33 cellular contexts compared by ENCODE assay signal in genomic region chr20:31817461-31817860, GRCh38. TPM values are rescaled to one million over a fixed set of nuclear protein-coding genes. Genes with fewer than 3 reads are reported as not detected.
"Had no signal": no experiment of that assay in that cellular context is flagged by ENCODE, and none has a peak within 500 bp of the region (broad histone marks: within the 10 kb centered on the region; RNA-seq: fewer than 3 reads in every experiment).

No MANE protein-coding gene starts in this region.

- H3K27me3 ChIP-seq: adrenal gland, Peyer's patch had no signal

- H3K27ac ChIP-seq: adrenal gland, KMS-11, Peyer's patch, VCaP had no signal

- ATAC-seq: activated CD8-positive, alpha-beta T cell treated with anti-CD3 and anti-CD28 coated beads for 36 hours; activated naive CD4-positive, alpha-beta T cell treated with anti-CD3 and anti-CD28 coated beads, Interleukin-2, amount 50 U/mL, for 72 hours; activated T-cell treated with anti-CD3 and anti-CD28 coated beads, Interleukin-2, amount 50 U/mL, for 72 hours; activated T-helper 17 cell treated with anti-CD3 and anti-CD28 coated beads, Interleukin-2, amount 50 U/mL, for 72 hours; PC-3; Right ventricle myocardium inferior had no signal

- H3K36me3 ChIP-seq: adrenal gland, Peyer's patch had no signal

- H3K9me3 ChIP-seq: adrenal gland, Peyer's patch had no signal

- DNase-seq: activated B cell treated with CpG ODN at 0.5 μM for 24 hours; activated CD4-positive, alpha-beta T cell treated with anti-CD3 and anti-CD28 coated beads, Interleukin-2, amount 10 ng/mL, durations not matched to agents 24 days and 14 days; activated CD4-positive, alpha-beta T cell treated with anti-CD3 and anti-CD28 coated beads, Interleukin-2, amount 50 U/mL, for 4 hours; activated CD8-positive, alpha-beta T cell treated with anti-CD3 and anti-CD28 coated beads for 36 hours; activated gamma-delta T cell treated with Interleukin-2 at 50 U/mL for 16 hours; activated naive CD4-positive, alpha-beta T cell treated with anti-CD3 and anti-CD28 coated beads for 36 hours; activated T-cell treated with anti-CD3 and anti-CD28 coated beads, Interleukin-2, amount 50 U/mL, for 1 hour; activated T-cell treated with anti-CD3 and anti-CD28 coated beads, Interleukin-2, amount 50 U/mL, for 72 hours; adrenal gland; MM.1S; MV-4-11; NCI-H1092; NCI-H1436 treated with DMSO at 0.1 percent for 48 hours; NCI-H1694 treated with DMSO at 0.1 percent for 48 hours; NCI-H2029; NCI-H345; NCI-H524 treated with DMSO at 0.1 percent for 48 hours; PC-3; Peyer's patch; RPMI8226; SW 1271; T-helper 1 cell; T-helper 2 cell; T-helper 9 cell had no signal

- H3K4me3 ChIP-seq: adrenal gland, Peyer's patch had no signal

RNA-seq across cellular contexts. Expression of gene MYLK2, which starts 1.7 kb away (rescaled TPM):
- total RNA-seq: activated B cell treated with CpG ODN at 0.5 μM for 24 hours, bronchial epithelial cell had no signal

RNA-seq across cellular contexts. Expression of gene FOXS1, which starts 27.9 kb away (rescaled TPM):
- total RNA-seq: activated B cell treated with CpG ODN at 0.5 μM for 24 hours; activated CD4-positive, alpha-beta T cell treated with anti-CD3 and anti-CD28 coated beads, Interleukin-2, amount 10 ng/mL, durations not matched to agents 24 days and 14 days; activated CD8-positive, alpha-beta memory T cell treated with anti-CD3 and anti-CD28 coated beads for 36 hours; activated CD8-positive, alpha-beta T cell treated with anti-CD3 and anti-CD28 coated beads for 36 hours; activated naive CD4-positive, alpha-beta T cell treated with anti-CD3 and anti-CD28 coated beads for 36 hours; activated naive CD4-positive, alpha-beta T cell treated with anti-CD3 and anti-CD28 coated beads, Interleukin-2, amount 50 U/mL, for 72 hours; activated T-cell treated with anti-CD3 and anti-CD28 coated beads, Interleukin-2, amount 50 U/mL, for 72 hours; activated T-helper 17 cell treated with anti-CD3 and anti-CD28 coated beads, Interleukin-2, amount 50 U/mL, for 72 hours; bronchial epithelial cell; LHCN-M2; NCI-H460; PC-3; Peyer's patch had no signal

RNA-seq across cellular contexts. Expression of gene DUSP15, which starts 52.9 kb away (rescaled TPM):
- total RNA-seq: activated CD4-positive, alpha-beta T cell treated with anti-CD3 and anti-CD28 coated beads, Interleukin-2, amount 10 ng/mL, durations not matched to agents 24 days and 14 days; activated CD8-positive, alpha-beta memory T cell treated with anti-CD3 and anti-CD28 coated beads for 36 hours; activated CD8-positive, alpha-beta T cell treated with anti-CD3 and anti-CD28 coated beads for 36 hours; activated naive CD4-positive, alpha-beta T cell treated with anti-CD3 and anti-CD28 coated beads for 36 hours; activated naive CD4-positive, alpha-beta T cell treated with anti-CD3 and anti-CD28 coated beads, Interleukin-2, amount 50 U/mL, for 72 hours; activated T-cell treated with anti-CD3 and anti-CD28 coated beads, Interleukin-2, amount 50 U/mL, for 72 hours; activated T-helper 17 cell treated with anti-CD3 and anti-CD28 coated beads, Interleukin-2, amount 50 U/mL, for 72 hours; bronchial epithelial cell; NCI-H460; PC-3 had no signal

RNA-seq across cellular contexts. Expression of gene TTLL9, which starts 53.0 kb away (rescaled TPM):
- total RNA-seq: activated CD4-positive, alpha-beta T cell treated with anti-CD3 and anti-CD28 coated beads, Interleukin-2, amount 10 ng/mL, durations not matched to agents 24 days and 14 days; activated CD8-positive, alpha-beta memory T cell treated with anti-CD3 and anti-CD28 coated beads for 36 hours; activated CD8-positive, alpha-beta T cell treated with anti-CD3 and anti-CD28 coated beads for 36 hours; activated naive CD4-positive, alpha-beta T cell treated with anti-CD3 and anti-CD28 coated beads for 36 hours; activated naive CD4-positive, alpha-beta T cell treated with anti-CD3 and anti-CD28 coated beads, Interleukin-2, amount 50 U/mL, for 72 hours; activated T-cell treated with anti-CD3 and anti-CD28 coated beads, Interleukin-2, amount 50 U/mL, for 72 hours; activated T-helper 17 cell treated with anti-CD3 and anti-CD28 coated beads, Interleukin-2, amount 50 U/mL, for 72 hours; bronchial epithelial cell; LHCN-M2; NCI-H460; PC-3; Right ventricle myocardium inferior had no signal
